In genomic region chr12:53042607-53043454, GRCh38 we compare ENCODE assay signal across 13 cellular contexts. TPM values are rescaled to one million over a fixed set of nuclear protein-coding genes. Genes with fewer than 3 reads are reported as not detected.
DNase-seq lines count a peak whose midpoint lies in the region; ATAC-seq, FAIRE-seq and TF ChIP-seq lines count a peak whose summit lies in the region.
"Had no signal": no experiment of that assay in that cellular context is flagged by ENCODE, and none has a peak within 500 bp of the region (broad histone marks: within the 10 kb centered on the region; RNA-seq: fewer than 3 reads in every experiment).

No MANE protein-coding gene starts in this region.

- POLR2A ChIA-PET in WTC11 (lab: Charles Lee), result no interaction called here

- peaks cover 69% of the 10 kb centered on the region for H3K36me3 Mint-ChIP-seq in Calu3 (ENCODE audit: insufficient read depth, unreplicated experiment)
- H3K36me3 Mint-ChIP-seq in WTC11, result peaks cover 34% of the 10 kb centered on the region

- no peak for TF ChIP-seq CTCF in Calu3 (IDR thresholded peaks at IDR 0.05; ENCODE audit: unreplicated experiment)
- no peak for TF ChIP-seq CTCF in WTC11 (IDR thresholded peaks at IDR 0.05)

- CTCF ChIA-PET in Calu3 (lab: Charles Lee) (interaction anchor here (0.9 kb wide), 1 partner anchor 33 kb away, joined by 3 read pairs; no protein-coding TSS in a partner anchor), WTC11 (lab: Charles Lee) (interaction anchor here (3.4 to 3.8 kb wide), 2 partner anchors 11 to 19 kb away, joined by 12 to 44 read pairs; no protein-coding TSS in a partner anchor)

- H3K4me3 ChIP-seq in mesodermal cell (ENCODE audit: extremely low read depth, insufficient read depth, low read length, poor library complexity, severe bottlenecking), result no peak overlapping the region

- H3K4me3 Mint-ChIP-seq in Calu3 (ENCODE audit: low read depth, unreplicated experiment), result no peak overlapping the region
- H3K4me3 Mint-ChIP-seq in WTC11, result no peak overlapping the region
- H3K4me3 Mint-ChIP-seq: activated naive CD4-positive, alpha-beta T cell treated with anti-CD3 and anti-CD28 coated beads, Interleukin-2, amount 10 ng/mL, durations not matched to agents 7 days and 5 days had no signal

- WGBS in mesodermal cell (ENCODE audit: insufficient coverage in 2 of 2), 2 experiments, result 72 to 84% methylated on average over 4 to 6 of the region's 7 CpGs

- H3K36me3 ChIP-seq in mesodermal cell (ENCODE audit: control insufficient read depth, insufficient read depth, low read length), result peaks cover 42% of the 10 kb centered on the region

- H3K4me1 Mint-ChIP-seq in Calu3 (ENCODE audit: low read depth, unreplicated experiment) (peaks cover 26% of the 10 kb centered on the region), WTC11 (peaks cover 62% of the 10 kb centered on the region)

- H3K9me3 Mint-ChIP-seq in Calu3 (ENCODE audit: low read depth, unreplicated experiment) (no peaks in the 10 kb centered on the region), WTC11 (no peaks in the 10 kb centered on the region)
- H3K9me3 Mint-ChIP-seq: activated naive CD4-positive, alpha-beta T cell treated with anti-CD3 and anti-CD28 coated beads, Interleukin-2, amount 10 ng/mL, durations not matched to agents 7 days and 5 days had no signal

- H3K27me3 Mint-ChIP-seq in Calu3 (ENCODE audit: unreplicated experiment) (no peaks in the 10 kb centered on the region), WTC11 (ENCODE audit: low read depth) (peaks cover 40% of the 10 kb centered on the region)

- BruUV-seq in Calu3 (replicated peaks; lab: Mats Ljungman, UMichigan), result no TSS peak

- peak; percentile 2 for ATAC-seq in WTC11
- ATAC-seq in activated CD4-positive, CD25-positive, alpha-beta regulatory T cell treated with anti-CD3 and anti-CD28 coated beads, Interleukin-2, amount 50 U/mL, for 24 hours, result no peak

- H3K27ac ChIP-seq in mesodermal cell (ENCODE audit: low read depth, low read length, severe bottlenecking), result peak overlapping the region; percentile 67

- intact Hi-C loops in Calu3 (cut with micrococcal nuclease; ENCODE audit: unreplicated experiment), result no loop called here

- DNase-seq in AG08396 (ENCODE audit: low spot score) (peak; percentile 2), Calu3 (no peak), WTC11 (ENCODE audit: low spot score) (no peak), NCI-H2029 (lab: John Stamatoyannopoulos, UW) (no peak), inferior parietal cortex (ENCODE audit: extremely low spot score) (no peak), HTR-8/SVneo (ENCODE audit: insufficient read length, low spot score) (no peak)
- DNase-seq: activated naive CD4-positive, alpha-beta T cell treated with anti-CD3 and anti-CD28 coated beads, Interleukin-2, amount 10 ng/mL, durations not matched to agents 7 days and 5 days; effector CD4-positive, alpha-beta T cell; NCI-H2227 treated with DMSO at 0.1 percent for 48 hours; stimulated activated naive CD4-positive, alpha-beta T cell had no signal

- no peaks in the 10 kb centered on the region for H3K9me3 ChIP-seq in mesodermal cell (ENCODE audit: control insufficient read depth, low read length)

- H3K27ac Mint-ChIP-seq in Calu3 (ENCODE audit: unreplicated experiment) (peak overlapping the region; percentile 80), WTC11 (peak overlapping the region; percentile 37)
- H3K27ac Mint-ChIP-seq: activated naive CD4-positive, alpha-beta T cell treated with anti-CD3 and anti-CD28 coated beads, Interleukin-2, amount 10 ng/mL, durations not matched to agents 7 days and 5 days had no signal

- no peak for FAIRE-seq in HTR-8/SVneo (lab: Jason Lieb, UNC)
- FAIRE-seq: H54 had no signal

- peaks cover 25% of the 10 kb centered on the region for H3K4me1 ChIP-seq in mesodermal cell (ENCODE audit: control insufficient read depth, insufficient read depth, low read length, poor library complexity, severe bottlenecking)

TF ChIP-seq in WTC11, 78 proteins besides CTCF, POLR2A, EP300 and RAD21 (continues in another document):
- no peak for TF ChIP-seq RORB (CRISPR knock-in tag; IDR thresholded peaks at IDR 0.05)
- TF ChIP-seq IRF2 (CRISPR knock-in tag; IDR thresholded peaks at IDR 0.05; ENCODE audit: borderline replicate concordance, low read depth), result no peak
- no peak for TF ChIP-seq ZNF281 (CRISPR knock-in tag; IDR thresholded peaks at IDR 0.05)
- TF ChIP-seq PREB (CRISPR knock-in tag; IDR thresholded peaks at IDR 0.05; ENCODE audit: borderline replicate concordance), result no peak
- no peak for TF ChIP-seq MAX (CRISPR knock-in tag; IDR thresholded peaks at IDR 0.05)
- TF ChIP-seq FOXP1 (CRISPR knock-in tag; IDR thresholded peaks at IDR 0.05; ENCODE audit: borderline replicate concordance), result no peak
- peak; percentile 49; the same call in 1 of the 2 replicates for TF ChIP-seq ZNF532 (CRISPR knock-in tag; IDR thresholded peaks at IDR 0.05; ENCODE audit: borderline replicate concordance)

RNA-seq across cellular contexts. Expression of gene TNS2, which starts 7.0 kb away (rescaled TPM):
- total RNA-seq in Calu3 (2022), result 1.3 and 4.7 TPM in 2 replicates
- total RNA-seq in WTC11 (2021), result 3.4 to 7.7 TPM (median 4.1 TPM) in 3 replicates
- polyA plus RNA-seq in mesodermal cell (2013, experiment 1 of 2), result 30.9 TPM
- polyA plus RNA-seq in mesodermal cell (2013, experiment 2 of 2), result 19.3 TPM

RNA-seq across cellular contexts. Expression of gene SPRYD3, which starts 36.4 kb away (rescaled TPM):
- 12.9 and 14.6 TPM in 2 replicates for total RNA-seq in Calu3 (2022)
- total RNA-seq in WTC11 (2021), result 6.5 to 11.9 TPM (median 6.8 TPM) in 3 replicates
- polyA plus RNA-seq in mesodermal cell (2013, experiment 1 of 2), result 9.6 TPM
- 7.3 TPM for polyA plus RNA-seq in mesodermal cell (2013, experiment 2 of 2)

RNA-seq across cellular contexts. Expression of gene EIF4B, which starts 36.6 kb away (rescaled TPM):
- total RNA-seq in Calu3 (2022) (242 and 272 TPM in 2 replicates), WTC11 (2021) (730 to 860 TPM (median 838 TPM) in 3 replicates)
- polyA plus RNA-seq in mesodermal cell (2013, experiment 1 of 2), result 346 TPM
- polyA plus RNA-seq in mesodermal cell (2013, experiment 2 of 2), result 376 TPM

RNA-seq across cellular contexts. Expression of gene IGFBP6, which starts 54.6 kb away (rescaled TPM):
- 25.4 and 67.0 TPM in 2 replicates for total RNA-seq in Calu3 (2022)
- 6.4 to 11.2 TPM (median 7.4 TPM) in 3 replicates for total RNA-seq in WTC11 (2021)
- 26.4 TPM for polyA plus RNA-seq in mesodermal cell (2013, experiment 1 of 2)
- polyA plus RNA-seq in mesodermal cell (2013, experiment 2 of 2), result 25.5 TPM
